29 cellular contexts compared by ENCODE assay signal in the genomic region with DNA sequence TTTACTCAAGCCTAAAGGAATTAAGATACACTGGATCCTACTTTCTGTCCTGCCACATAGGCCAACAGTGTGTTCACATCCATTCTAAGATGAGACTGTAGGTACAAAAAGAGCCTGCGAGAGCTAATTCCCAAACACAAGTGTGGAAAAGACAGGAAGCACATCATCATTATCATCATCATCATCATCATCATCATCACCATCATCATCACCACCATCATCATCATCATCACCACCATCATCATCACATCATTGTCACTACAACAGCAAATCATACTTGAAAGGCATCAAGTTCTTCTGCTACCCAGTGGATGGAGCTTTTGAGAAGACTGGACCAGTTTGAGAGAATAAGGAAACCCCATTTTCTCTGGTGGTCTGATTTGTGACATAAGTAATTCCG.
"Had no signal": no experiment of that assay in that cellular context is flagged by ENCODE, and none has a peak within 500 bp of the region (broad histone marks: within the 10 kb centered on the region; RNA-seq: fewer than 3 reads in every experiment).

No MANE protein-coding gene starts in this region.

- H3K27ac Mint-ChIP-seq: naive thymus-derived CD8-positive, alpha-beta T cell; nephron; neural progenitor cell; stimulated activated naive B cell treated with anti-CD40 and anti-IgM and Interleukin-4, amounts not matched to agents 10 μg/mL and 1 μg/mL and 100 μg/mL, for 72 hours had no signal

- H3K36me3 Mint-ChIP-seq: neural progenitor cell; stimulated activated naive B cell treated with anti-CD40 and anti-IgM and Interleukin-4, amounts not matched to agents 10 μg/mL and 1 μg/mL and 100 μg/mL, for 72 hours had no signal

- H3K9me3 Mint-ChIP-seq: nephron, neural progenitor cell had no signal

- H3K36me3 ChIP-seq: heart left ventricle, lower lobe of right lung, neural progenitor cell, neutrophil, right atrium auricular region, stomach, thyroid gland, transverse colon, upper lobe of left lung had no signal

- H3K4me3 Mint-ChIP-seq: naive thymus-derived CD8-positive, alpha-beta T cell; nephron; neural progenitor cell; stimulated activated naive B cell treated with anti-CD40 and anti-IgM and Interleukin-4, amounts not matched to agents 10 μg/mL and 1 μg/mL and 100 μg/mL, for 72 hours had no signal

- H3K4me3 ChIP-seq: heart left ventricle, hepatocyte, lower lobe of right lung, neural progenitor cell, psoas muscle, right atrium auricular region, skin epidermis, stomach, testis, thyroid gland, transverse colon, upper lobe of left lung had no signal

- H3K9ac ChIP-seq: neural progenitor cell, parathyroid adenoma had no signal

- H3K27me3 ChIP-seq: hepatocyte, neural progenitor cell, right atrium auricular region, testis, thyroid gland, upper lobe of left lung had no signal

- H3K4me1 ChIP-seq: lower lobe of right lung, parathyroid adenoma, psoas muscle, right atrium auricular region, testis, thyroid gland had no signal

- H3K27ac ChIP-seq: heart left ventricle, hepatocyte, lower lobe of right lung, neural progenitor cell, neutrophil, parathyroid adenoma, psoas muscle, right atrium auricular region, skin epidermis, stomach, testis, thyroid gland, transverse colon, upper lobe of left lung had no signal

- ATAC-seq: heart left ventricle; left cardiac atrium; left lobe of liver; lower lobe of right lung; naive thymus-derived CD8-positive, alpha-beta T cell; psoas muscle; sciatic nerve; stimulated activated naive B cell treated with anti-CD40 and anti-IgM and Interleukin-4, amounts not matched to agents 10 μg/mL and 1 μg/mL and 100 μg/mL, for 72 hours; stimulated activated naive CD8-positive, alpha-beta T cell treated with anti-CD3 and anti-CD28 coated beads, Interleukin-15, Interleukin-2, amounts not matched to agents 100 U/mL and 50 U/mL, for 24 hours had no signal

- H2AFZ ChIP-seq: hepatocyte, neural progenitor cell, parathyroid adenoma had no signal

- H3K4me2 ChIP-seq: hepatocyte, neural progenitor cell had no signal

- DNase-seq: heart left ventricle; kidney glomerular epithelial cell; left cardiac atrium; lower lobe of right lung; mammary epithelial cell; mesenchymal stem cell; naive thymus-derived CD8-positive, alpha-beta T cell; occipital lobe; psoas muscle; stimulated activated CD4-positive, alpha-beta T cell treated with anti-CD3 and anti-CD28 coated beads, Interleukin-12 subunit alpha, Interleukin-12 subunit beta, amount 100 ng/mL, for 4 hours; stimulated activated CD4-positive, alpha-beta T cell treated with anti-CD3 and anti-CD28 coated beads, Interleukin-15, amount 100 ng/mL, for 24 hours; stimulated activated CD4-positive, alpha-beta T cell treated with anti-CD3 and anti-CD28 coated beads, Interleukin-2, amount 100 ng/mL, for 24 hours; stimulated activated CD4-positive, alpha-beta T cell treated with anti-CD3 and anti-CD28 coated beads, Interleukin-4, amount 100 ng/mL, for 1 hour; stimulated activated naive B cell treated with anti-CD40 and anti-IgM and Interleukin-4, amounts not matched to agents 10 μg/mL and 1 μg/mL and 100 μg/mL, for 72 hours; stimulated activated naive CD8-positive, alpha-beta T cell treated with anti-CD3 and anti-CD28 coated beads, Interleukin-15, Interleukin-2, amounts not matched to agents 100 U/mL and 50 U/mL, for 24 hours; stomach; testis; thyroid gland; transverse colon; upper lobe of left lung had no signal

- H3K9me3 ChIP-seq: heart left ventricle, lower lobe of right lung, neutrophil, psoas muscle, right atrium auricular region, stomach, testis, thyroid gland, transverse colon, upper lobe of left lung had no signal

- H3K4me1 Mint-ChIP-seq: nephron; stimulated activated naive B cell treated with anti-CD40 and anti-IgM and Interleukin-4, amounts not matched to agents 10 μg/mL and 1 μg/mL and 100 μg/mL, for 72 hours had no signal
